In the genomic region with DNA sequence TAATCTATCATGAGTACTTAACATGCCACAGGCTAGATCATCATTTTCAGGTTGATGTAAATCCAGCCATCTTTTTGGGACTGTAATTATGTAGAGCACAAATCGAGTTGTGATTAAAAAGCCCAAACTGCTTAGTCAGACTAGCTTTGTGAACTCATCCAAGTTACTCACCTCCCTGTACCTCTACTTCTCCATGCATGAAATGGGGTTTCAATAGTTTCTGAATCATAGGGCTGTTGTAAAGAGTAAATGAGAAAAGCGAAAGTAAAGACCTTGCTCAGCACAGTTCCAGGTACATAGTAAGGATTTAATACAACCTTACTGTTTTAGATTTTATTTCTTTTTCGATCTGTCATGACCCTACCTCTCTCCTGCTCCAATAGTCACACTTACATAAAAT, we compare ENCODE assay signal across 3 cellular contexts.
TF ChIP-seq lines count a peak whose summit lies in the region.

No MANE protein-coding gene starts in this region.

TF ChIP-seq in SK-N-SH treated with all-trans-retinoic acid at 6 μM for 48 hours, 23 proteins besides CTCF, POLR2A, EP300 and RAD21 (continued from another document):
- TF ChIP-seq ISL1 (CRISPR knock-in tag; IDR thresholded peaks at IDR 0.05): peak; percentile 27; the same call in 1 of the 2 replicates

TF ChIP-seq in SK-N-SH, 30 proteins besides CTCF, POLR2A, EP300 and RAD21:
- TF ChIP-seq RCOR1 (IDR thresholded peaks at IDR 0.05; ENCODE audit: low read length) (no peak), RFX5 (IDR thresholded peaks at IDR 0.05; ENCODE audit: low read length) (no peak), MXI1 (IDR thresholded peaks at IDR 0.05; ENCODE audit: low read depth, low read length) (no peak), JUND (IDR thresholded peaks at IDR 0.05) (no peak), TCF12 (IDR thresholded peaks at IDR 0.05) (no peak)
- TF ChIP-seq, protein P1, sequence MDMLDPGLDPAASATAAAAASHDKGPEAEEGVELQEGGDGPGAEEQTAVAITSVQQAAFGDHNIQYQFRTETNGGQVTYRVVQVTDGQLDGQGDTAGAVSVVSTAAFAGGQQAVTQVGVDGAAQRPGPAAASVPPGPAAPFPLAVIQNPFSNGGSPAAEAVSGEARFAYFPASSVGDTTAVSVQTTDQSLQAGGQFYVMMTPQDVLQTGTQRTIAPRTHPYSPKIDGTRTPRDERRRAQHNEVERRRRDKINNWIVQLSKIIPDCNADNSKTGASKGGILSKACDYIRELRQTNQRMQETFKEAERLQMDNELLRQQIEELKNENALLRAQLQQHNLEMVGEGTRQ (IDR thresholded peaks at IDR 0.05; ENCODE audit: borderline replicate concordance, low read depth, low read length): no peak
- TF ChIP-seq, protein P2, sequence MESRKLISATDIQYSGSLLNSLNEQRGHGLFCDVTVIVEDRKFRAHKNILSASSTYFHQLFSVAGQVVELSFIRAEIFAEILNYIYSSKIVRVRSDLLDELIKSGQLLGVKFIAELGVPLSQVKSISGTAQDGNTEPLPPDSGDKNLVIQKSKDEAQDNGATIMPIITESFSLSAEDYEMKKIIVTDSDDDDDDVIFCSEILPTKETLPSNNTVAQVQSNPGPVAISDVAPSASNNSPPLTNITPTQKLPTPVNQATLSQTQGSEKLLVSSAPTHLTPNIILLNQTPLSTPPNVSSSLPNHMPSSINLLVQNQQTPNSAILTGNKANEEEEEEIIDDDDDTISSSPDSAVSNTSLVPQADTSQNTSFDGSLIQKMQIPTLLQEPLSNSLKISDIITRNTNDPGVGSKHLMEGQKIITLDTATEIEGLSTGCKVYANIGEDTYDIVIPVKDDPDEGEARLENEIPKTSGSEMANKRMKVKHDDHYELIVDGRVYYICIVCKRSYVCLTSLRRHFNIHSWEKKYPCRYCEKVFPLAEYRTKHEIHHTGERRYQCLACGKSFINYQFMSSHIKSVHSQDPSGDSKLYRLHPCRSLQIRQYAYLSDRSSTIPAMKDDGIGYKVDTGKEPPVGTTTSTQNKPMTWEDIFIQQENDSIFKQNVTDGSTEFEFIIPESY (IDR thresholded peaks at IDR 0.05; ENCODE audit: borderline replicate concordance, low read depth): no peak
- TF ChIP-seq, protein P3, sequence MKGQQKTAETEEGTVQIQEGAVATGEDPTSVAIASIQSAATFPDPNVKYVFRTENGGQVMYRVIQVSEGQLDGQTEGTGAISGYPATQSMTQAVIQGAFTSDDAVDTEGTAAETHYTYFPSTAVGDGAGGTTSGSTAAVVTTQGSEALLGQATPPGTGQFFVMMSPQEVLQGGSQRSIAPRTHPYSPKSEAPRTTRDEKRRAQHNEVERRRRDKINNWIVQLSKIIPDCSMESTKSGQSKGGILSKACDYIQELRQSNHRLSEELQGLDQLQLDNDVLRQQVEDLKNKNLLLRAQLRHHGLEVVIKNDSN (IDR thresholded peaks at IDR 0.05; ENCODE audit: borderline replicate concordance, low read depth): no peak

TF ChIP-seq in IMR-90, 13 proteins besides CTCF, POLR2A, EP300 and RAD21 (continued from another document):
- no peak for TF ChIP-seq MXI1 (IDR thresholded peaks at IDR 0.05; ENCODE audit: borderline replicate concordance, low read depth, low read length)
- TF ChIP-seq, protein P4, sequence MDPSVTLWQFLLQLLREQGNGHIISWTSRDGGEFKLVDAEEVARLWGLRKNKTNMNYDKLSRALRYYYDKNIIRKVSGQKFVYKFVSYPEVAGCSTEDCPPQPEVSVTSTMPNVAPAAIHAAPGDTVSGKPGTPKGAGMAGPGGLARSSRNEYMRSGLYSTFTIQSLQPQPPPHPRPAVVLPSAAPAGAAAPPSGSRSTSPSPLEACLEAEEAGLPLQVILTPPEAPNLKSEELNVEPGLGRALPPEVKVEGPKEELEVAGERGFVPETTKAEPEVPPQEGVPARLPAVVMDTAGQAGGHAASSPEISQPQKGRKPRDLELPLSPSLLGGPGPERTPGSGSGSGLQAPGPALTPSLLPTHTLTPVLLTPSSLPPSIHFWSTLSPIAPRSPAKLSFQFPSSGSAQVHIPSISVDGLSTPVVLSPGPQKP (IDR thresholded peaks at IDR 0.05; ENCODE audit: borderline replicate concordance, low read depth, low read length): no peak
- TF ChIP-seq CHD1 (IDR thresholded peaks at IDR 0.05; ENCODE audit: low read depth, low read length): no peak
- TF ChIP-seq BHLHE40 (IDR thresholded peaks at IDR 0.05; ENCODE audit: low read depth, low read length): no peak
- TF ChIP-seq CEBPB (IDR thresholded peaks at IDR 0.05; ENCODE audit: low read depth, low read length): no peak
- no peak for TF ChIP-seq NFE2L2 (IDR thresholded peaks at IDR 0.05; ENCODE audit: low read depth, low read length)
- TF ChIP-seq FOS (IDR thresholded peaks at IDR 0.05; ENCODE audit: low read depth, low read length): no peak
- TF ChIP-seq RFX5 (IDR thresholded peaks at IDR 0.05; ENCODE audit: low read depth, low read length): no peak
- TF ChIP-seq SMC3 (IDR thresholded peaks at IDR 0.05; ENCODE audit: low read depth, low read length): no peak
- no peak for TF ChIP-seq MAZ (IDR thresholded peaks at IDR 0.05; ENCODE audit: borderline replicate concordance, low read depth, low read length)
- TF ChIP-seq, protein P1 (IDR thresholded peaks at IDR 0.05; ENCODE audit: low read depth, low read length): no peak
- TF ChIP-seq RCOR1 (IDR thresholded peaks at IDR 0.05; ENCODE audit: insufficient replicate concordance, low read length): no peak
